25 cellular contexts compared by ENCODE assay signal in the genomic region with DNA sequence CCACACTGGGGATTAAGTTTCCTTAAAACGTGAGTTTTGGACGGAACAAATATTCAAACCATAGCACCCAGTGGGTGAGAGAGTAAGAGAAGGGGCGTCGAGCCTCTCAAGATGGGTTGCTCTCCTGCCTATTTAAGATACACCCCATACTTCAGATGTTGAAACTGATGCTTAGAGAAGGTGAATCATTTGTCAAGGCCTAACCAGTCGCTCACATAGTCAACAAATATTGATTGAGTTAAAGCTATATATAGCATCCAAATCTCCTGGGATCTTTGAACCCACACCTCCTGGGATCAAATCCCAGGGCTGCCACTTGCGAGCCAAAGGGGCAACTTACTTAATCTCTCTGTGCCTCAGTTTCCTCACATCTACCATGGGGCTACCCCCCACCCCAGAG.
"Had no signal": no experiment of that assay in that cellular context is flagged by ENCODE, and none has a peak within 500 bp of the region (broad histone marks: within the 10 kb centered on the region; RNA-seq: fewer than 3 reads in every experiment).

No MANE protein-coding gene starts in this region.

- ATAC-seq: activated CD4-positive, CD25-positive, alpha-beta regulatory T cell treated with anti-CD3 and anti-CD28 coated beads, Interleukin-2, amount 50 U/mL, for 24 hours; stimulated activated naive CD8-positive, alpha-beta T cell treated with anti-CD3 and anti-CD28 coated beads, Interleukin-15, Interleukin-2, amounts not matched to agents 100 U/mL and 50 U/mL, for 24 hours had no signal

- H3K79me2 ChIP-seq: parathyroid adenoma had no signal

- FAIRE-seq: TTC549 had no signal

- H3K4me3 ChIP-seq: breast epithelium, esophagus squamous epithelium, heart right ventricle, psoas muscle, smooth muscle cell, testis, transverse colon had no signal

- DNase-seq: activated CD4-positive, alpha-beta T cell treated with anti-CD3 and anti-CD28 coated beads, Interleukin-2, amount 10 ng/mL, durations not matched to agents 7 days and 5 days; activated CD8-positive, alpha-beta memory T cell treated with anti-CD3 and anti-CD28 coated beads for 24 hours; activated gamma-delta T cell treated with Interleukin-2 at 50 U/mL for 16 hours; activated naive CD4-positive, alpha-beta T cell treated with anti-CD3 and anti-CD28 coated beads, Interleukin-2, amount 50 U/mL, for 16 hours; central memory CD4-positive, alpha-beta T cell; dermis blood vessel endothelial cell; effector CD4-positive, alpha-beta T cell; esophagus squamous epithelium; foreskin melanocyte; midbrain; naive thymus-derived CD4-positive, alpha-beta T cell; occipital lobe; stimulated activated CD4-positive, alpha-beta T cell treated with anti-CD3 and anti-CD28 coated beads, Interleukin-2, amount 100 ng/mL, for 24 hours; stimulated activated naive CD8-positive, alpha-beta T cell treated with anti-CD3 and anti-CD28 coated beads, Interleukin-15, Interleukin-2, amounts not matched to agents 100 U/mL and 50 U/mL, for 24 hours; T-helper 9 cell; WERI-Rb-1 had no signal

- H3K9ac ChIP-seq: parathyroid adenoma had no signal

- H3K4me2 ChIP-seq: smooth muscle cell had no signal

- H3K36me3 ChIP-seq: breast epithelium, esophagus squamous epithelium, heart right ventricle, transverse colon, WERI-Rb-1 had no signal

- H3K27ac ChIP-seq: breast epithelium, esophagus squamous epithelium, psoas muscle, testis, transverse colon, WERI-Rb-1 had no signal

- H3K27me3 ChIP-seq: breast epithelium, esophagus squamous epithelium, heart right ventricle, testis, transverse colon had no signal

- H2AFZ ChIP-seq: parathyroid adenoma had no signal

- H3K9me3 ChIP-seq: psoas muscle, testis had no signal

- H3K4me1 ChIP-seq: breast epithelium, esophagus squamous epithelium, testis, transverse colon had no signal
